Comparison of ENCODE assay signal across 8 cellular contexts in genomic region chr16:67842509-67843342, GRCh38. TPM values are rescaled to one million over a fixed set of nuclear protein-coding genes. Genes with fewer than 3 reads are reported as not detected.
A peak's percentile ranks its signal among the peaks of the same experiment; 100 is the strongest.
DNase-seq lines count a peak whose midpoint lies in the region; ATAC-seq and TF ChIP-seq lines count a peak whose summit lies in the region.

No MANE protein-coding gene starts in this region.

- peak overlapping the region; percentile 13 for H3K27ac ChIP-seq in adipose tissue (ENCODE audit: low read depth, low read length)
- H3K27ac ChIP-seq in right cardiac atrium (ENCODE audit: low read length) = peak overlapping the region; percentile 97
- H3K27ac ChIP-seq in psoas muscle = peak overlapping the region; percentile 100

- H3K27me3 ChIP-seq in BJ (ENCODE audit: control insufficient read depth, insufficient read depth, low read length) (no peaks in the 10 kb centered on the region), right cardiac atrium (ENCODE audit: control insufficient read depth, insufficient read depth) (no peaks in the 10 kb centered on the region), psoas muscle (ENCODE audit: insufficient read depth in 3 of 3, low read length in 2 of 3) (no peaks in the 10 kb centered on the region)

- 0 to 1% (median 1%) methylated on average over 58 to 67 of the region's 67 CpGs for WGBS in adipose tissue, 3 donors
- WGBS in right cardiac atrium = under 1% methylated on average over 67 of the region's 67 CpGs
- 1% methylated on average over 53 to 67 of the region's 67 CpGs for WGBS in psoas muscle, 3 donors

- H3K9me3 ChIP-seq in right cardiac atrium (ENCODE audit: control insufficient read depth, low read length) (no peaks in the 10 kb centered on the region), psoas muscle (no peaks in the 10 kb centered on the region)

- TF ChIP-seq CTCF in BJ (IDR thresholded peaks at IDR 0.05; ENCODE audit: insufficient read depth, low read depth, low read length) (peak; percentile 49), psoas muscle (IDR thresholded peaks at IDR 0.05) (peak; percentile 12)

- H3K4me1 ChIP-seq in right cardiac atrium (ENCODE audit: control insufficient read depth, insufficient read depth, low read length) (peaks cover 7% of the 10 kb centered on the region), psoas muscle (peaks cover 38% of the 10 kb centered on the region)

- intact Hi-C loops in right cardiac atrium (cut with DNase I) = no loop called here
- intact Hi-C loops in psoas muscle (cut with DNase I) = loop anchor here in 1 of 2 donors (10.0 kb wide), 1 partner anchor 392 kb away; the partner anchor contains the start of gene ESRP2

- H3K4me3 ChIP-seq in BJ (ENCODE audit: low read depth, low read length) = peak overlapping the region; percentile 94
- peak overlapping the region; percentile 60 for H3K4me3 ChIP-seq in right cardiac atrium (ENCODE audit: low read length)
- peak overlapping the region; percentile 100 for H3K4me3 ChIP-seq in psoas muscle

- H3K36me3 ChIP-seq in BJ (ENCODE audit: control insufficient read depth, insufficient read depth, low read length) = no peaks in the 10 kb centered on the region
- H3K36me3 ChIP-seq in psoas muscle (ENCODE audit: insufficient read depth in 1 of 2, low read depth in 1 of 2) = peaks cover 0 to 5% of the 10 kb centered on the region in 2 donors

- CTCF ChIA-PET in BJ (lab: Yijun Ruan, JAX) = interaction anchor here (0.5 to 3.2 kb wide), 9 partner anchors 19 to 329 kb away, joined by 3 to 17 read pairs (median 3); partner anchors contain the start of gene PSMB10

- POLR2A ChIA-PET in BJ (lab: Charles Lee) = no interaction called here

- ATAC-seq in GM19035 (IDR thresholded peaks at IDR 0.05; ENCODE audit: unreplicated experiment) (peak; percentile 11), HG03442 (IDR thresholded peaks at IDR 0.05; ENCODE audit: unreplicated experiment) (peak; percentile 5), SK-N-SH treated with all-trans-retinoic acid at 6 μM for 48 hours (peak; percentile 12), right cardiac atrium (peak; percentile 1 to 20), psoas muscle (peak in 3 of 4 donors; percentile 2 to 6 (median 3))

- no peak for DNase-seq in BJ (ENCODE audit: low read depth)
- peak; percentile 65 to 86 (median 85) for DNase-seq in right cardiac atrium
- DNase-seq in psoas muscle = peak; percentile 61 to 82
- DNase-seq in NCI-H226 = no peak

TF ChIP-seq in SK-N-SH treated with all-trans-retinoic acid at 6 μM for 48 hours, 23 proteins besides CTCF, POLR2A, EP300 and RAD21:
- no peak for TF ChIP-seq OSR1 (CRISPR knock-in tag; IDR thresholded peaks at IDR 0.05)
- TF ChIP-seq, protein P1, sequence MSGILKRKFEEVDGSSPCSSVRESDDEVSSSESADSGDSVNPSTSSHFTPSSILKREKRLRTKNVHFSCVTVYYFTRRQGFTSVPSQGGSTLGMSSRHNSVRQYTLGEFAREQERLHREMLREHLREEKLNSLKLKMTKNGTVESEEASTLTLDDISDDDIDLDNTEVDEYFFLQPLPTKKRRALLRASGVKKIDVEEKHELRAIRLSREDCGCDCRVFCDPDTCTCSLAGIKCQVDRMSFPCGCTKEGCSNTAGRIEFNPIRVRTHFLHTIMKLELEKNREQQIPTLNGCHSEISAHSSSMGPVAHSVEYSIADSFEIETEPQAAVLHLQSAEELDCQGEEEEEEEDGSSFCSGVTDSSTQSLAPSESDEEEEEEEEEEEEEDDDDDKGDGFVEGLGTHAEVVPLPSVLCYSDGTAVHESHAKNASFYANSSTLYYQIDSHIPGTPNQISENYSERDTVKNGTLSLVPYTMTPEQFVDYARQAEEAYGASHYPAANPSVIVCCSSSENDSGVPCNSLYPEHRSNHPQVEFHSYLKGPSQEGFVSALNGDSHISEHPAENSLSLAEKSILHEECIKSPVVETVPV (CRISPR knock-in tag; IDR thresholded peaks at IDR 0.05) = no peak
- TF ChIP-seq ZNF565 (CRISPR knock-in tag; conservative IDR thresholded peaks at IDR 0.05; ENCODE audit: low read depth) = no peak
- TF ChIP-seq BACH2 (CRISPR knock-in tag; IDR thresholded peaks at IDR 0.05; ENCODE audit: borderline replicate concordance) = no peak
- no peak for TF ChIP-seq TOX (CRISPR knock-in tag; IDR thresholded peaks at IDR 0.05; ENCODE audit: borderline replicate concordance)
- TF ChIP-seq ISL1 (CRISPR knock-in tag; IDR thresholded peaks at IDR 0.05) = no peak
- TF ChIP-seq PATZ1 (CRISPR knock-in tag; IDR thresholded peaks at IDR 0.05; ENCODE audit: borderline replicate concordance) = no peak
- no peak for TF ChIP-seq CSDC2 (CRISPR knock-in tag; IDR thresholded peaks at IDR 0.05)
- TF ChIP-seq ARNTL (CRISPR knock-in tag; IDR thresholded peaks at IDR 0.05; ENCODE audit: borderline replicate concordance, low read depth) = no peak
- TF ChIP-seq, protein P2, sequence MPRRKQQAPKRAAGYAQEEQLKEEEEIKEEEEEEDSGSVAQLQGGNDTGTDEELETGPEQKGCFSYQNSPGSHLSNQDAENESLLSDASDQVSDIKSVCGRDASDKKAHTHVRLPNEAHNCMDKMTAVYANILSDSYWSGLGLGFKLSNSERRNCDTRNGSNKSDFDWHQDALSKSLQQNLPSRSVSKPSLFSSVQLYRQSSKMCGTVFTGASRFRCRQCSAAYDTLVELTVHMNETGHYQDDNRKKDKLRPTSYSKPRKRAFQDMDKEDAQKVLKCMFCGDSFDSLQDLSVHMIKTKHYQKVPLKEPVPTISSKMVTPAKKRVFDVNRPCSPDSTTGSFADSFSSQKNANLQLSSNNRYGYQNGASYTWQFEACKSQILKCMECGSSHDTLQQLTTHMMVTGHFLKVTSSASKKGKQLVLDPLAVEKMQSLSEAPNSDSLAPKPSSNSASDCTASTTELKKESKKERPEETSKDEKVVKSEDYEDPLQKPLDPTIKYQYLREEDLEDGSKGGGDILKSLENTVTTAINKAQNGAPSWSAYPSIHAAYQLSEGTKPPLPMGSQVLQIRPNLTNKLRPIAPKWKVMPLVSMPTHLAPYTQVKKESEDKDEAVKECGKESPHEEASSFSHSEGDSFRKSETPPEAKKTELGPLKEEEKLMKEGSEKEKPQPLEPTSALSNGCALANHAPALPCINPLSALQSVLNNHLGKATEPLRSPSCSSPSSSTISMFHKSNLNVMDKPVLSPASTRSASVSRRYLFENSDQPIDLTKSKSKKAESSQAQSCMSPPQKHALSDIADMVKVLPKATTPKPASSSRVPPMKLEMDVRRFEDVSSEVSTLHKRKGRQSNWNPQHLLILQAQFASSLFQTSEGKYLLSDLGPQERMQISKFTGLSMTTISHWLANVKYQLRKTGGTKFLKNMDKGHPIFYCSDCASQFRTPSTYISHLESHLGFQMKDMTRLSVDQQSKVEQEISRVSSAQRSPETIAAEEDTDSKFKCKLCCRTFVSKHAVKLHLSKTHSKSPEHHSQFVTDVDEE (CRISPR knock-in tag; IDR thresholded peaks at IDR 0.05) = no peak
- no peak for TF ChIP-seq ZFP30 (CRISPR knock-in tag; IDR thresholded peaks at IDR 0.05)

RNA-seq across cellular contexts. Expression of gene THAP11, which starts 0.6 kb away (rescaled TPM):
- polyA plus RNA-seq in BJ (2011; rRNA removed) (20.1 and 25.8 TPM in 2 replicates), adipose tissue (10 to 100 TPM; 11.4 to 16.4 (median 15.6) TPM), right cardiac atrium (20.8 TPM), psoas muscle (10 to 100 TPM; 31.9 to 78.6 (median 35.0) TPM)
- polyA minus RNA-seq in BJ (2011; rRNA and poly(A)+ RNA removed) = 8.1 and 12.3 TPM in 2 replicates
- total RNA-seq in right cardiac atrium (10 to 100 TPM; 27.5 to 34.0 (median 32.0) TPM), psoas muscle (10 to 100 TPM; 30.2 to 37.8 (median 35.0) TPM)

RNA-seq across cellular contexts. Expression of gene NUTF2, which starts 4.0 kb away (rescaled TPM):
- 173 and 230 TPM in 2 replicates for polyA plus RNA-seq in BJ (2011; rRNA removed)
- polyA minus RNA-seq in BJ (2011; rRNA and poly(A)+ RNA removed) = 288 and 396 TPM in 2 replicates
- polyA plus RNA-seq in adipose tissue = 100 to 1,000 TPM in 2 of 3 donors, 10 to 100 TPM in 1; 63.8 to 120 (median 113) TPM
- 10 to 100 TPM; 66.6 to 80.7 (median 68.2) TPM for total RNA-seq in right cardiac atrium
- polyA plus RNA-seq in right cardiac atrium = 125 TPM
- total RNA-seq in psoas muscle = 100 to 1,000 TPM in 2 of 4 donors, 10 to 100 TPM in 2; 77.4 to 104 (median 96.8) TPM
- polyA plus RNA-seq in psoas muscle = 100 to 1,000 TPM; 129 to 170 (median 134) TPM

RNA-seq across cellular contexts. Expression of gene CENPT, which starts 4.8 kb away (rescaled TPM):
- polyA plus RNA-seq in BJ (2011; rRNA removed) = 26.2 and 42.4 TPM in 2 replicates
- polyA minus RNA-seq in BJ (2011; rRNA and poly(A)+ RNA removed) = 25.1 and 44.8 TPM in 2 replicates
- polyA plus RNA-seq in adipose tissue = 10 to 100 TPM; 41.0 to 47.5 (median 44.4) TPM
- 10 to 100 TPM; 24.3 to 29.0 (median 27.4) TPM for total RNA-seq in right cardiac atrium
- 26.7 TPM for polyA plus RNA-seq in right cardiac atrium
- 10 to 100 TPM; 17.2 to 26.4 (median 19.2) TPM for total RNA-seq in psoas muscle
- 10 to 100 TPM; 13.8 to 19.9 (median 19.9) TPM for polyA plus RNA-seq in psoas muscle

RNA-seq across cellular contexts. Expression of gene EDC4, which starts 30.1 kb away (rescaled TPM):
- polyA plus RNA-seq in BJ (2011; rRNA removed) (19.9 and 27.4 TPM in 2 replicates), adipose tissue (10 to 100 TPM; 24.3 to 37.3 (median 33.8) TPM), right cardiac atrium (21.7 TPM), psoas muscle (10 to 100 TPM; 21.1 to 32.2 (median 23.8) TPM)
- polyA minus RNA-seq in BJ (2011; rRNA and poly(A)+ RNA removed) = 68.5 and 68.9 TPM in 2 replicates
- total RNA-seq in right cardiac atrium (10 to 100 TPM; 29.7 to 35.6 (median 31.9) TPM), psoas muscle (10 to 100 TPM; 33.8 to 52.1 (median 42.1) TPM)

RNA-seq across cellular contexts. Expression of gene TSNAXIP1, which starts 36.0 kb away (rescaled TPM):
- polyA plus RNA-seq in BJ (2011; rRNA removed) (0.96 and 1.6 TPM in 2 replicates), adipose tissue (1 to 10 TPM in 2 of 3 donors, under 1 TPM in 1; 0.92 to 1.7 (median 1.1) TPM), right cardiac atrium (1.1 TPM), psoas muscle (1 to 10 TPM in 1 of 3 donors, under 1 TPM in 2; 0.27 to 1.4 (median 0.65) TPM)
- 0.26 and 0.62 TPM in 2 replicates for polyA minus RNA-seq in BJ (2011; rRNA and poly(A)+ RNA removed)
- total RNA-seq in right cardiac atrium (under 1 TPM; 0.56 to 0.94 (median 0.79) TPM), psoas muscle (under 1 TPM; 0.29 to 0.88 (median 0.60) TPM)

Comparison
In these comparisons a context has a peak if more than half of its experiments do, and no peak if none do; other contexts are left out.
1. DNase-seq: peak in right cardiac atrium (3 of 3) and psoas muscle (2 of 2); none in BJ (single experiment) and NCI-H226 (single experiment).
2. H3K27ac ChIP-seq: peak in every context shown above with its lines; median percentile 100 in psoas muscle; 97 in right cardiac atrium; 13 in adipose tissue.
3. Peak in every context shown above with its lines, with median percentiles within 50 percentile points of each other: H3K4me3 ChIP-seq and ATAC-seq.